ENCODE assay signal across 2 cellular contexts in the genomic region with DNA sequence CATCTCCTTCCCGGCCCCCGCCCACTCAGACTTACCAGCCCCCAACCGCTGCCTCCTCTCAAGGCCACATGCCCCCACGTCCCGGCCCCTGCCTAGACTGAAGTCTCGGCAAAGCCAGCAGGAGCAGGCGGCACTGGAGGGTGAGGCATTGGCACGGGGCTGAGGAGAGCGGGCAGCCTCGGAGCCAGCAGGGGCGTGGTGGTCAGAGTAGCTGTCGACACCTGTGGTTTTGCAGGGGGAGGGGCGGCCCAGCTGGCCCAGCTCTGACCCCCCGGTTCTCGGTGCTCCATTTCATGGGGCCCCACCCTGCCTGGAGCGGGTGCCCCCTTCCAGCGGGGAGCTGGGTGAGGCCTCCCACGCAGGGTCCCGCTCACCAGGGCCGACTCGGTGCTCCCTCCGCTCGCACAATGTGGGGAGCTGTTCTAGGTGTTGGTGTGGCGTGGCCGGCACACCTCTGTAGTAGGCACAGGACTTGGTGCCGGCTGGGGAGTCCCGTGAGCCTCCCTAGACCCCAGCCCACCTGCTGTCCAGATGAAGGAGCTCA.
TF ChIP-seq lines count a peak whose summit lies in the region.

No MANE protein-coding gene starts in this region.

TF ChIP-seq in HepG2, 621 proteins besides CTCF, POLR2A, EP300 and RAD21 (continues in another document):
- TF ChIP-seq MIER2 (CRISPR knock-in tag; IDR thresholded peaks at IDR 0.05), result no peak
- TF ChIP-seq MTF2 (CRISPR knock-in tag; IDR thresholded peaks at IDR 0.05; ENCODE audit: borderline replicate concordance), result peak; percentile 82
- 0 out of 2 replicates have a peak, but pooled peaks have one; percentile 13 for TF ChIP-seq PCBP1 (IDR thresholded peaks at IDR 0.05; ENCODE audit: borderline replicate concordance, low read depth, low read length)
- no peak for TF ChIP-seq RORA (CRISPR knock-in tag; IDR thresholded peaks at IDR 0.05)
- TF ChIP-seq, protein P1, sequence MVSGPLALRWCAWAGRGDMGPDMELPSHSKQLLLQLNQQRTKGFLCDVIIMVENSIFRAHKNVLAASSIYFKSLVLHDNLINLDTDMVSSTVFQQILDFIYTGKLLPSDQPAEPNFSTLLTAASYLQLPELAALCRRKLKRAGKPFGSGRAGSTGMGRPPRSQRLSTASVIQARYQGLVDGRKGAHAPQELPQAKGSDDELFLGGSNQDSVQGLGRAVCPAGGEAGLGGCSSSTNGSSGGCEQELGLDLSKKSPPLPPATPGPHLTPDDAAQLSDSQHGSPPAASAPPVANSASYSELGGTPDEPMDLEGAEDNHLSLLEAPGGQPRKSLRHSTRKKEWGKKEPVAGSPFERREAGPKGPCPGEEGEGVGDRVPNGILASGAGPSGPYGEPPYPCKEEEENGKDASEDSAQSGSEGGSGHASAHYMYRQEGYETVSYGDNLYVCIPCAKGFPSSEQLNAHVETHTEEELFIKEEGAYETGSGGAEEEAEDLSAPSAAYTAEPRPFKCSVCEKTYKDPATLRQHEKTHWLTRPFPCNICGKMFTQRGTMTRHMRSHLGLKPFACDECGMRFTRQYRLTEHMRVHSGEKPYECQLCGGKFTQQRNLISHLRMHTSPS (CRISPR knock-in tag; IDR thresholded peaks at IDR 0.05; ENCODE audit: low read depth), result peak; percentile 45; the same call in 1 of the 2 replicates
- TF ChIP-seq ATF1 (CRISPR knock-in tag; IDR thresholded peaks at IDR 0.05), result no peak
- 0 out of 2 replicates have a peak, but pooled peaks have one; percentile 45 for TF ChIP-seq BRD4 (CRISPR knock-in tag; IDR thresholded peaks at IDR 0.05)
- no peak for TF ChIP-seq AHR (CRISPR knock-in tag; IDR thresholded peaks at IDR 0.05)
- no peak for TF ChIP-seq TEAD3 (CRISPR knock-in tag; optimal IDR thresholded peaks at IDR 0.05; ENCODE audit: borderline replicate concordance)
- 0 out of 2 replicates have a peak, but pooled peaks have one; percentile 1 for TF ChIP-seq DR1 (CRISPR knock-in tag; IDR thresholded peaks at IDR 0.05)
- no peak for TF ChIP-seq ZFP36L2 (CRISPR knock-in tag; IDR thresholded peaks at IDR 0.05)
- 0 out of 2 replicates have a peak, but pooled peaks have one; percentile 7 for TF ChIP-seq ZNF83 (CRISPR knock-in tag; IDR thresholded peaks at IDR 0.05; ENCODE audit: borderline replicate concordance)
- TF ChIP-seq, protein P2, sequence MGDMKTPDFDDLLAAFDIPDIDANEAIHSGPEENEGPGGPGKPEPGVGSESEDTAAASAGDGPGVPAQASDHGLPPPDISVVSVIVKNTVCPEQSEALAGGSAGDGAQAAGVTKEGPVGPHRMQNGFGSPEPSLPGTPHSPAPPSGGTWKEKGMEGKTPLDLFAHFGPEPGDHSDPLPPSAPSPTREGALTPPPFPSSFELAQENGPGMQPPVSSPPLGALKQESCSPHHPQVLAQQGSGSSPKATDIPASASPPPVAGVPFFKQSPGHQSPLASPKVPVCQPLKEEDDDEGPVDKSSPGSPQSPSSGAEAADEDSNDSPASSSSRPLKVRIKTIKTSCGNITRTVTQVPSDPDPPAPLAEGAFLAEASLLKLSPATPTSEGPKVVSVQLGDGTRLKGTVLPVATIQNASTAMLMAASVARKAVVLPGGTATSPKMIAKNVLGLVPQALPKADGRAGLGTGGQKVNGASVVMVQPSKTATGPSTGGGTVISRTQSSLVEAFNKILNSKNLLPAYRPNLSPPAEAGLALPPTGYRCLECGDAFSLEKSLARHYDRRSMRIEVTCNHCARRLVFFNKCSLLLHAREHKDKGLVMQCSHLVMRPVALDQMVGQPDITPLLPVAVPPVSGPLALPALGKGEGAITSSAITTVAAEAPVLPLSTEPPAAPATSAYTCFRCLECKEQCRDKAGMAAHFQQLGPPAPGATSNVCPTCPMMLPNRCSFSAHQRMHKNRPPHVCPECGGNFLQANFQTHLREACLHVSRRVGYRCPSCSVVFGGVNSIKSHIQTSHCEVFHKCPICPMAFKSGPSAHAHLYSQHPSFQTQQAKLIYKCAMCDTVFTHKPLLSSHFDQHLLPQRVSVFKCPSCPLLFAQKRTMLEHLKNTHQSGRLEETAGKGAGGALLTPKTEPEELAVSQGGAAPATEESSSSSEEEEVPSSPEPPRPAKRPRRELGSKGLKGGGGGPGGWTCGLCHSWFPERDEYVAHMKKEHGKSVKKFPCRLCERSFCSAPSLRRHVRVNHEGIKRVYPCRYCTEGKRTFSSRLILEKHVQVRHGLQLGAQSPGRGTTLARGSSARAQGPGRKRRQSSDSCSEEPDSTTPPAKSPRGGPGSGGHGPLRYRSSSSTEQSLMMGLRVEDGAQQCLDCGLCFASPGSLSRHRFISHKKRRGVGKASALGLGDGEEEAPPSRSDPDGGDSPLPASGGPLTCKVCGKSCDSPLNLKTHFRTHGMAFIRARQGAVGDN (CRISPR knock-in tag; IDR thresholded peaks at IDR 0.05), result peak; percentile 10; the same call in 1 of the 2 replicates
- no peak for TF ChIP-seq ZBTB38 (CRISPR knock-in tag; IDR thresholded peaks at IDR 0.05)
- TF ChIP-seq HNRNPL (IDR thresholded peaks at IDR 0.05; ENCODE audit: low read depth, low read length), result 0 out of 2 replicates have a peak, but pooled peaks have one; percentile 13
- TF ChIP-seq, protein P3, sequence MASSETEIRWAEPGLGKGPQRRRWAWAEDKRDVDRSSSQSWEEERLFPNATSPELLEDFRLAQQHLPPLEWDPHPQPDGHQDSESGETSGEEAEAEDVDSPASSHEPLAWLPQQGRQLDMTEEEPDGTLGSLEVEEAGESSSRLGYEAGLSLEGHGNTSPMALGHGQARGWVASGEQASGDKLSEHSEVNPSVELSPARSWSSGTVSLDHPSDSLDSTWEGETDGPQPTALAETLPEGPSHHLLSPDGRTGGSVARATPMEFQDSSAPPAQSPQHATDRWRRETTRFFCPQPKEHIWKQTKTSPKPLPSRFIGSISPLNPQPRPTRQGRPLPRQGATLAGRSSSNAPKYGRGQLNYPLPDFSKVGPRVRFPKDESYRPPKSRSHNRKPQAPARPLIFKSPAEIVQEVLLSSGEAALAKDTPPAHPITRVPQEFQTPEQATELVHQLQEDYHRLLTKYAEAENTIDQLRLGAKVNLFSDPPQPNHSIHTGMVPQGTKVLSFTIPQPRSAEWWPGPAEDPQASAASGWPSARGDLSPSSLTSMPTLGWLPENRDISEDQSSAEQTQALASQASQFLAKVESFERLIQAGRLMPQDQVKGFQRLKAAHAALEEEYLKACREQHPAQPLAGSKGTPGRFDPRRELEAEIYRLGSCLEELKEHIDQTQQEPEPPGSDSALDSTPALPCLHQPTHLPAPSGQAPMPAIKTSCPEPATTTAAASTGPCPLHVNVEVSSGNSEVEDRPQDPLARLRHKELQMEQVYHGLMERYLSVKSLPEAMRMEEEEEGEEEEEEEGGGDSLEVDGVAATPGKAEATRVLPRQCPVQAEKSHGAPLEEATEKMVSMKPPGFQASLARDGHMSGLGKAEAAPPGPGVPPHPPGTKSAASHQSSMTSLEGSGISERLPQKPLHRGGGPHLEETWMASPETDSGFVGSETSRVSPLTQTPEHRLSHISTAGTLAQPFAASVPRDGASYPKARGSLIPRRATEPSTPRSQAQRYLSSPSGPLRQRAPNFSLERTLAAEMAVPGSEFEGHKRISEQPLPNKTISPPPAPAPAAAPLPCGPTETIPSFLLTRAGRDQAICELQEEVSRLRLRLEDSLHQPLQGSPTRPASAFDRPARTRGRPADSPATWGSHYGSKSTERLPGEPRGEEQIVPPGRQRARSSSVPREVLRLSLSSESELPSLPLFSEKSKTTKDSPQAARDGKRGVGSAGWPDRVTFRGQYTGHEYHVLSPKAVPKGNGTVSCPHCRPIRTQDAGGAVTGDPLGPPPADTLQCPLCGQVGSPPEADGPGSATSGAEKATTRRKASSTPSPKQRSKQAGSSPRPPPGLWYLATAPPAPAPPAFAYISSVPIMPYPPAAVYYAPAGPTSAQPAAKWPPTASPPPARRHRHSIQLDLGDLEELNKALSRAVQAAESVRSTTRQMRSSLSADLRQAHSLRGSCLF (CRISPR knock-in tag; IDR thresholded peaks at IDR 0.05; ENCODE audit: borderline replicate concordance), result no peak

TF ChIP-seq in K562, 482 proteins besides CTCF, POLR2A, EP300 and RAD21:
- TF ChIP-seq CEBPB (tag; IDR thresholded peaks at IDR 0.05) (no peak), EGR1 (conservative IDR thresholded peaks at IDR 0.05) (0 out of 2 replicates have a peak, but pooled peaks have one; percentile 5)
- TF ChIP-seq, protein P4, sequence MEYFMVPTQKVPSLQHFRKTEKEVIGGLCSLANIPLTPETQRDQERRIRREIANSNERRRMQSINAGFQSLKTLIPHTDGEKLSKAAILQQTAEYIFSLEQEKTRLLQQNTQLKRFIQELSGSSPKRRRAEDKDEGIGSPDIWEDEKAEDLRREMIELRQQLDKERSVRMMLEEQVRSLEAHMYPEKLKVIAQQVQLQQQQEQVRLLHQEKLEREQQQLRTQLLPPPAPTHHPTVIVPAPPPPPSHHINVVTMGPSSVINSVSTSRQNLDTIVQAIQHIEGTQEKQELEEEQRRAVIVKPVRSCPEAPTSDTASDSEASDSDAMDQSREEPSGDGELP (CRISPR knock-in tag; IDR thresholded peaks at IDR 0.05; ENCODE audit: borderline replicate concordance), result peak; percentile 53; the same call in 1 of the 2 replicates
